ENCODE assay signal across 24 cellular contexts in the genomic region with DNA sequence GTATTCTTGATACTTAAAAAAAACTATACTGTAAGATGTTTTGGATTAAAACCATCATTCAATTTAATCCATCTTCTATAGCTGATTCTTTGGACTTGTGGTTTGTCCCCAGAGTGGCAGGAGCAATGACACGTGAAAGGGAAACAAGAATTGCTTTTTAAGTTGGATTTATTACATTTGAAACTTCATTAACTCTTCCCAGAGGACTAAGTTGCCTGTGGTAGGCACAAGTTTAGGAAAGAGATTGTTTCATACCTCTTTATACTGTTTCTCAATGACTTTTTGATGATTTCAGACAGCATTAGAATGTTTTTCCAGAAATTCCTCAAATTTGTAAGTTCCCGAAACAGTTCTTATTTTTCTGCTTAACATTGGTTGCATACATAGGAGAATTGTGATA.
"Had no signal": no experiment of that assay in that cellular context is flagged by ENCODE, and none has a peak within 500 bp of the region (broad histone marks: within the 10 kb centered on the region; RNA-seq: fewer than 3 reads in every experiment).

No MANE protein-coding gene starts in this region.

- DNase-seq: natural killer cell; occipital lobe; ovary; posterior cingulate gyrus; psoas muscle; right cardiac atrium; right lobe of liver; sigmoid colon; small intestine; stimulated activated CD4-positive, alpha-beta T cell treated with anti-CD3 and anti-CD28 coated beads, Interleukin-15, amount 100 ng/mL, for 24 hours; stimulated activated CD4-positive, alpha-beta T cell treated with anti-CD3 and anti-CD28 coated beads, Interleukin-2, amount 100 ng/mL, for 24 hours; stimulated activated CD4-positive, alpha-beta T cell treated with anti-CD3 and anti-CD28 coated beads, Interleukin-2, amount 100 ng/mL, for 48 hours; stimulated activated CD4-positive, alpha-beta T cell treated with anti-CD3 and anti-CD28 coated beads, Interleukin-4, amount 100 ng/mL, for 24 hours; stimulated activated naive B cell treated with anti-CD40 and anti-IgM and Interleukin-4, amounts not matched to agents 10 μg/mL and 1 μg/mL and 100 μg/mL, for 72 hours; stimulated activated naive CD4-positive, alpha-beta T cell treated with Interleukin-2 at 50 U/mL for 16 hours; stomach; thyroid gland; transverse colon; upper lobe of right lung; uterus had no signal

- H3K27ac ChIP-seq: neural progenitor cell, ovary, parathyroid adenoma, psoas muscle, right lobe of liver, stomach, thoracic aorta, thyroid gland, transverse colon, upper lobe of right lung, uterus had no signal

- H3K36me3 ChIP-seq: neural progenitor cell, ovary, right lobe of liver, sigmoid colon, stomach, thoracic aorta, thyroid gland, transverse colon, upper lobe of right lung, uterus had no signal

- H3K4me3 ChIP-seq: neural progenitor cell, ovary, psoas muscle, right lobe of liver, sigmoid colon, stomach, thoracic aorta, thyroid gland, transverse colon, upper lobe of right lung, uterus had no signal

- ATAC-seq: natural killer cell; psoas muscle; right cardiac atrium; right lobe of liver; stimulated activated effector memory CD8-positive, alpha-beta T cell treated with anti-CD3 and anti-CD28 coated beads, Interleukin-12 subunit alpha, Interleukin-12 subunit beta, amount 100 ng/mL, for 72 hours; stimulated activated naive B cell treated with anti-CD40 and anti-IgM and Interleukin-4, amounts not matched to agents 10 μg/mL and 1 μg/mL and 100 μg/mL, for 72 hours; upper lobe of right lung had no signal

- H3K4me1 ChIP-seq: parathyroid adenoma, right lobe of liver, uterus had no signal

- H3K9me3 ChIP-seq: ovary, psoas muscle, right lobe of liver, sigmoid colon, stomach, thoracic aorta, thyroid gland, transverse colon, upper lobe of right lung, uterus had no signal

- H3K27me3 ChIP-seq: neural progenitor cell, ovary, right lobe of liver, sigmoid colon, stomach, thyroid gland, transverse colon, upper lobe of right lung, uterus had no signal
